15 cellular contexts compared by ENCODE assay signal in the genomic region with DNA sequence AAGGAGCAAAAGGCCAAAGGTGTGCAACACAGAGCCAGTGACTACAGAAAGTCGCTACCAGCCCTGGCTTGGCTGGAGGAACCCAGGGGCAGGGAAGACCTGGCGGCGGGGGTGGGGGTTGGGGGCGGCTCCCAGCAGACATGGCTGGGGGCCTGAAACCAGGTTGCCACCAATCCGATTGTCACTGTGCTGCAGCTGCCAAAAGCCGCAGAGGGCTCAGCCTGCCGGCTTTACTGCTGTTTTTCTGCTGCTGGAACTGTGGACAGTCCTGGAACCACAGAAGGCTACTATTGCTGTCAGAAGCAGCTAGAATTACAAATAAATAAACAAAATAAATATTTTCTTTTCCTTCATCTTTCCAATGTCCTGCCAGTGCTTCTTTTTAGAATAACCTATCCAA. TPM values are rescaled to one million over a fixed set of nuclear protein-coding genes. Genes with fewer than 3 reads are reported as not detected.
DNase-seq lines count a peak whose midpoint lies in the region; ATAC-seq and TF ChIP-seq lines count a peak whose summit lies in the region.
"Had no signal": no experiment of that assay in that cellular context is flagged by ENCODE, and none has a peak within 500 bp of the region (broad histone marks: within the 10 kb centered on the region; RNA-seq: fewer than 3 reads in every experiment).

No MANE protein-coding gene starts in this region.

- H3K27ac ChIP-seq in left ventricle myocardium inferior (replicated peaks) = peak overlapping the region; percentile 34
- H3K27ac ChIP-seq in SJCRH30 = no peak overlapping the region
- H3K27ac ChIP-seq: A549 had no signal

- H3K4me1 ChIP-seq in left ventricle myocardium inferior = peaks cover 5% of the 10 kb centered on the region
- no peaks in the 10 kb centered on the region for H3K4me1 ChIP-seq in SJCRH30
- H3K4me1 ChIP-seq: A549, Caco-2 had no signal

- peak overlapping the region; percentile 28 for H3K4me3 ChIP-seq in left ventricle myocardium inferior
- no peak overlapping the region for H3K4me3 ChIP-seq in SJCRH30
- H3K4me3 ChIP-seq: A549 had no signal

- H3K36me3 ChIP-seq in left ventricle myocardium inferior = no peaks in the 10 kb centered on the region
- H3K36me3 ChIP-seq in SJCRH30 = no peaks in the 10 kb centered on the region

- H3K9me3 ChIP-seq in left ventricle myocardium inferior (replicated peaks) = no peaks in the 10 kb centered on the region
- H3K9me3 ChIP-seq in SJCRH30 (replicated peaks) = no peaks in the 10 kb centered on the region
- H3K9me3 ChIP-seq: A549, Caco-2 had no signal

- no peak for ATAC-seq in Right ventricle myocardium superior (ENCODE audit: poor library complexity)
- ATAC-seq in GM18909 (IDR thresholded peaks at IDR 0.05; ENCODE audit: poor library complexity, unreplicated experiment) = no peak
- ATAC-seq: A549 had no signal

- intact Hi-C loops in left ventricle myocardium inferior (cut with micrococcal nuclease) (no loop called here), Right ventricle myocardium superior (cut with DNase I) (no loop called here)

- DNase-seq in left ventricle myocardium inferior (no peak), Right ventricle myocardium superior (no peak), SJCRH30 (peak; percentile 25 to 38), fibroblast of peridontal ligament (ENCODE audit: extremely low read depth) (peak; percentile 8), HT-29 (ENCODE audit: low spot score) (no peak), NCI-H146 (lab: John Stamatoyannopoulos, UW) (no peak), A172 (ENCODE audit: low spot score) (no peak)
- DNase-seq: Caco-2; CD4-positive, CD25-positive, alpha-beta regulatory T cell; EL; KBM-7; NCI-H510A treated with DMSO at 0.1 percent for 48 hours; SIG-M5 had no signal

- TF ChIP-seq CTCF in left ventricle myocardium inferior (IDR thresholded peaks at IDR 0.05; ENCODE audit: borderline replicate concordance) = no peak

- H3K27me3 ChIP-seq in left ventricle myocardium inferior (ENCODE audit: low read depth) (no peaks in the 10 kb centered on the region), SJCRH30 (peaks cover 3% of the 10 kb centered on the region; the same call in 1 of the 2 replicates)

RNA-seq across cellular contexts. Expression of a gene that starts 25.7 kb away (rescaled TPM):
- total RNA-seq in left ventricle myocardium inferior = 7.1 TPM
- total RNA-seq in Right ventricle myocardium superior = 7.7 TPM
- total RNA-seq in SJCRH30 (2014; rRNA removed; shearing (Covaris generic)) = 14.3 and 18.6 TPM in 2 replicates
- not detected in 2 replicates for total RNA-seq in HT-29 (2014; rRNA removed; shearing (Covaris generic))
- total RNA-seq in A172 (2014; rRNA removed; shearing (Covaris generic)) = 11.9 and 15.7 TPM in 2 replicates

Comparison
In these comparisons a context has a peak if more than half of its experiments do, and no peak if none do; other contexts are left out.
1. DNase-seq: peak in SJCRH30 (2 of 2) and fibroblast of peridontal ligament (single experiment); none in left ventricle myocardium inferior (single experiment), Right ventricle myocardium superior (single experiment), HT-29 (single experiment), NCI-H146 (single experiment) and A172 (single experiment).